ENCODE assay signal across 24 cellular contexts in genomic region chr3:133075027-133075426, GRCh38. TPM values are rescaled to one million over a fixed set of nuclear protein-coding genes. Genes with fewer than 3 reads are reported as not detected.
"Had no signal": no experiment of that assay in that cellular context is flagged by ENCODE, and none has a peak within 500 bp of the region (broad histone marks: within the 10 kb centered on the region; RNA-seq: fewer than 3 reads in every experiment).

No MANE protein-coding gene starts in this region.

- H3K4me1 ChIP-seq: left ventricle myocardium inferior, right atrium auricular region, right lobe of liver, stomach, testis, thyroid gland, transverse colon, upper lobe of right lung had no signal

- H3K9me3 Mint-ChIP-seq: mesothelial cell of epicardium; nephron progenitor cell; stimulated activated naive B cell treated with anti-CD40 and anti-IgM and Interleukin-4, amounts not matched to agents 10 μg/mL and 1 μg/mL and 100 μg/mL, for 72 hours had no signal

- ATAC-seq: natural killer cell; right lobe of liver; stimulated activated naive B cell treated with anti-CD40 and anti-IgM and Interleukin-4, amounts not matched to agents 10 μg/mL and 1 μg/mL and 100 μg/mL, for 72 hours; stimulated activated naive CD8-positive, alpha-beta T cell treated with anti-CD3 and anti-CD28 coated beads, Interleukin-15, Interleukin-2, amounts not matched to agents 100 U/mL and 50 U/mL, for 24 hours; upper lobe of right lung had no signal

- H3K4me3 Mint-ChIP-seq: mesothelial cell of epicardium; naive B cell; natural killer cell; nephron progenitor cell; stimulated activated naive B cell treated with anti-CD40 and anti-IgM and Interleukin-4, amounts not matched to agents 10 μg/mL and 1 μg/mL and 100 μg/mL, for 72 hours had no signal

- H3K4me3 ChIP-seq: left ventricle myocardium inferior, lung, ovary, right atrium auricular region, right lobe of liver, skin epidermis, stomach, testis, thyroid gland, transverse colon, upper lobe of right lung had no signal

- H3K9me3 ChIP-seq: ovary, right atrium auricular region, right lobe of liver, stomach, testis, thyroid gland, transverse colon, upper lobe of right lung had no signal

- H3K36me3 ChIP-seq: left ventricle myocardium inferior, ovary, right atrium auricular region, right lobe of liver, stomach, thyroid gland, transverse colon, upper lobe of right lung had no signal

- H3K4me1 Mint-ChIP-seq: mesothelial cell of epicardium; naive B cell; natural killer cell; nephron progenitor cell; stimulated activated naive B cell treated with anti-CD40 and anti-IgM and Interleukin-4, amounts not matched to agents 10 μg/mL and 1 μg/mL and 100 μg/mL, for 72 hours had no signal

- H3K36me3 Mint-ChIP-seq: mesothelial cell of epicardium; naive B cell; natural killer cell; stimulated activated naive B cell treated with anti-CD40 and anti-IgM and Interleukin-4, amounts not matched to agents 10 μg/mL and 1 μg/mL and 100 μg/mL, for 72 hours had no signal

- H3K27ac ChIP-seq: left ventricle myocardium inferior, ovary, right atrium auricular region, right lobe of liver, skin epidermis, stomach, testis, thyroid gland, transverse colon, upper lobe of right lung had no signal

- H3K27me3 Mint-ChIP-seq: progenitor cell of endocrine pancreas had no signal

- H3K27ac Mint-ChIP-seq: mesothelial cell of epicardium; naive B cell; natural killer cell; progenitor cell of endocrine pancreas; stimulated activated naive B cell treated with anti-CD40 and anti-IgM and Interleukin-4, amounts not matched to agents 10 μg/mL and 1 μg/mL and 100 μg/mL, for 72 hours had no signal

- DNase-seq: islet precursor cell; left ventricle myocardium inferior; mesendoderm; naive B cell; natural killer cell; nephron progenitor cell; ovary; right lobe of liver; stimulated activated CD4-positive, alpha-beta T cell treated with anti-CD3 and anti-CD28 coated beads, Interleukin-12 subunit alpha, Interleukin-12 subunit beta, amount 100 ng/mL, for 4 hours; stimulated activated CD4-positive, alpha-beta T cell treated with anti-CD3 and anti-CD28 coated beads, Interleukin-15, amount 100 ng/mL, for 24 hours; stimulated activated CD4-positive, alpha-beta T cell treated with anti-CD3 and anti-CD28 coated beads, Interleukin-2, amount 100 ng/mL, for 24 hours; stimulated activated CD4-positive, alpha-beta T cell treated with anti-CD3 and anti-CD28 coated beads, Interleukin-4, amount 100 ng/mL, for 1 hour; stimulated activated naive B cell treated with anti-CD40 and anti-IgM and Interleukin-4, amounts not matched to agents 10 μg/mL and 1 μg/mL and 100 μg/mL, for 72 hours; stimulated activated naive CD8-positive, alpha-beta T cell treated with anti-CD3 and anti-CD28 coated beads, Interleukin-15, Interleukin-2, amounts not matched to agents 100 U/mL and 50 U/mL, for 24 hours; stomach; testis; thyroid gland; transverse colon; upper lobe of right lung had no signal

- H3K27me3 ChIP-seq: ovary, right atrium auricular region, right lobe of liver, stomach, testis, thyroid gland, transverse colon, upper lobe of right lung had no signal

RNA-seq across cellular contexts. Expression of gene TMEM108, which starts 36.8 kb away (rescaled TPM):
- total RNA-seq: natural killer cell had no signal
